In the genomic region with DNA sequence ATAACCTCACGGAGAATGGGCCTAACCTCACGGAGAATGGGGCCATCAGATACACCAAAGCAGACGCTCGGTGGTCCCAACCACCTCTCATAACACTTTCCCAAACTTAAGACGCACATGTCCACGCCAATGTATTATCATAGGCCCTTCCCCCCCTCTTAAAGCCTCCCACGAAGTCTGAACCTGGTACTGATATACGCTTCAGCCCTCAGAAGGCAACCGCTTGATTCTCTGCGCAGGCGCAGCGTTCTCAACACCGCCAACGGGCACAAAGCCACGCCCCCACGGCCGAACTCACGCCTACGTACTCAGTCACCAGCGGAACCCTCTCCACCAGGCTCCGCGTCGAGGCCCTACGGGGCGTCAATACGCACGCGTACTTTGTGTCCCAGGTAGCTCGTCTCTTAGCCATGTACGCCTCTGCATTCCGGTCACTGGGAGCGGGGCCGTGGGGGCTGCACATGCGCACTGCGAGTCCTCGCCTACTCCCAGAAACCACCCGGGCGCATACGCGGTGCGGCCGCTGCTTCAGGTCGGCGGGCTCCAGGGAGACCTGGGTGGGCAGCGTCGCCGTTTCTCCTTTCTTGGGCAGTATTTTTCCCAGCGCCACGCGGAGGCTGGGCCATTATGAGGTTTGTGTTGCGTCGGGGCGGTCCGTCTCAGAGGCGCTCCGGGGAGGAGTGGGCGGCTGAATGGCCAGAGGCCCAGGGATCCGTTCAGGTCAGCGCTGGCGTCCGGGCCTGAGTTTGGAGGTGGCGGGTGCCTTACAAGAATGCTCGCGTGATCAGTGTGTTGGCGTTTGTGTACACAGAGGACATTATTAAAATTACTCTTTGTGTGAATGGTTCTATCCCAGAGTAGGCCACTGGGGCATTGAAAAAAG, we compare ENCODE assay signal across 8 cellular contexts. TPM values are rescaled to one million over a fixed set of nuclear protein-coding genes. Genes with fewer than 3 reads are reported as not detected.
A peak's percentile ranks its signal among the peaks of the same experiment; 100 is the strongest.
DNase-seq lines count a peak whose midpoint lies in the region; ATAC-seq, FAIRE-seq and TF ChIP-seq lines count a peak whose summit lies in the region.

No MANE protein-coding gene starts in this region.

- in situ Hi-C loops in KBM-7 (cut with MboI; ENCODE audit: low pct_unique_long_range_greater_than_20kb, low sequenced_read_pairs), result no loop called here

- H3K4me3 ChIP-seq in ectodermal cell (ENCODE audit: insufficient read depth, low read depth, low read length), result peak overlapping the region; percentile 55
- peak overlapping the region; percentile 64 for H3K4me3 ChIP-seq in lower leg skin (ENCODE audit: low read depth, poor library complexity, severe bottlenecking)

- intact Hi-C loops in lower leg skin (cut with DNase I; ENCODE audit: low total_unique reads), result no loop called here

- peak overlapping the region; percentile 58 for H3K27ac ChIP-seq in ectodermal cell (ENCODE audit: insufficient read depth, low read depth, low read length, poor library complexity, severe bottlenecking)

- no peaks in the 10 kb centered on the region for H3K27me3 ChIP-seq in ectodermal cell (ENCODE audit: control insufficient read depth, insufficient read depth, low read length, poor library complexity, severe bottlenecking)

- peaks cover 9% of the 10 kb centered on the region for H3K36me3 ChIP-seq in ectodermal cell (ENCODE audit: control insufficient read depth, insufficient read depth, low read length)

- DNase-seq in D721Med (ENCODE audit: insufficient read length, low spot score), result peak; percentile 47
- DNase-seq in NCI-H345 treated with DMSO at 0.1 percent for 48 hours (lab: John Stamatoyannopoulos, UW; ENCODE audit: unreplicated experiment), result peak; percentile 42
- DNase-seq in activated CD8-positive, alpha-beta memory T cell treated with anti-CD3 and anti-CD28 coated beads for 24 hours, result peak; percentile 91
- peak; percentile 81 to 97 for DNase-seq in lower leg skin (ENCODE audit: low spot score in 2 of 2)
- DNase-seq in stimulated activated CD4-positive, alpha-beta T cell treated with anti-CD3 and anti-CD28 coated beads, Interleukin-2, amount 100 ng/mL, for 4 hours (ENCODE audit: low read depth), result peak; percentile 62
- DNase-seq in KBM-7, result no peak

- H3K9me3 ChIP-seq in ectodermal cell (ENCODE audit: control insufficient read depth, low read length), result no peaks in the 10 kb centered on the region

- WGBS in ectodermal cell, 2 experiments, result 9% methylated on average over 65 of the region's 65 CpGs
- 6 to 8% methylated on average over 48 to 57 of the region's 65 CpGs for WGBS in lower leg skin, 2 donors

- TF ChIP-seq CTCF in D721Med (IDR thresholded peaks at IDR 0.05; ENCODE audit: insufficient read depth, missing control alignments), result no peak
- no peak for TF ChIP-seq CTCF in lower leg skin (IDR thresholded peaks at IDR 0.05)

- H3K4me1 ChIP-seq in ectodermal cell (ENCODE audit: control insufficient read depth, insufficient read depth, low read length), result no peaks in the 10 kb centered on the region

- FAIRE-seq in D721Med (lab: Jason Lieb, UNC), result no peak

- peak; percentile 90 for ATAC-seq in HG02678 (IDR thresholded peaks at IDR 0.05; ENCODE audit: unreplicated experiment)

- TF ChIP-seq POLR2A in lower leg skin (IDR thresholded peaks at IDR 0.05), result no peak

RNA-seq across cellular contexts. Expression of gene ZNF582, which starts 25.3 kb away (rescaled TPM):
- 7.6 TPM for polyA plus RNA-seq in ectodermal cell (2013, experiment 1 of 4)
- 9.2 TPM for polyA plus RNA-seq in ectodermal cell (2013, experiment 2 of 4)
- 5.6 TPM for polyA plus RNA-seq in ectodermal cell (2013, experiment 3 of 4)
- polyA plus RNA-seq in ectodermal cell (2013, experiment 4 of 4), result 6.2 TPM
- total RNA-seq in lower leg skin, result 1 to 10 TPM; 2.9 to 5.4 (median 4.3) TPM

RNA-seq across cellular contexts. Expression of gene ZNF583, which starts 36.1 kb away (rescaled TPM):
- 5.3 TPM for polyA plus RNA-seq in ectodermal cell (2013, experiment 1 of 4)
- polyA plus RNA-seq in ectodermal cell (2013, experiment 2 of 4), result 5.4 TPM
- polyA plus RNA-seq in ectodermal cell (2013, experiment 3 of 4), result 4.4 TPM
- 5.4 TPM for polyA plus RNA-seq in ectodermal cell (2013, experiment 4 of 4)
- 1 to 10 TPM; 2.1 to 3.8 (median 2.6) TPM for total RNA-seq in lower leg skin

RNA-seq across cellular contexts. Expression of gene ZSCAN5A, which starts 53.4 kb away (rescaled TPM):
- polyA plus RNA-seq in ectodermal cell (2013, experiment 1 of 4), result 11.0 TPM
- polyA plus RNA-seq in ectodermal cell (2013, experiment 2 of 4), result 16.9 TPM
- 10.5 TPM for polyA plus RNA-seq in ectodermal cell (2013, experiment 3 of 4)
- polyA plus RNA-seq in ectodermal cell (2013, experiment 4 of 4), result 8.2 TPM
- 1 to 10 TPM; 2.4 to 7.6 (median 4.9) TPM for total RNA-seq in lower leg skin
